In the genomic region with DNA sequence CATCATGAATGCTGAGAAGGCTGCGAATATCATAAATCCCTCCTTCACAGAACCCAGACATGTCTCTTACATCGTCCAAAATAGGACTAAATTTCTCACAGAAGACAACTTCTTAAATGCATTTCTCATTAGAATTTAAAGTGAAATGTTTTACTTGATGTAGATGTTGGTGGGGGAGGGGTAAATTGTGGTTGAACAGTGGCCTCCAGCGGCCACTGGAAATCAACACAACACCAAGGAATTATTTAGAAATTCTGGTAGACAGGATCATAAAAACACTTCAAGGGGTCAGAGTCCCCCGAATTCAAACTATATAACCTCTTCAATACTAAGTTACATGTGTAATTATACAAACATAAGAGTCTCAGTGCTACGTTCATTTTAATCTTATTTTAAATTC, we compare ENCODE assay signal across 8 cellular contexts.
DNase-seq lines count a peak whose midpoint lies in the region; ATAC-seq, FAIRE-seq and TF ChIP-seq lines count a peak whose summit lies in the region.

No MANE protein-coding gene starts in this region.

- H3K23ac ChIP-seq in H1 (ENCODE audit: insufficient read length) = no peak overlapping the region
- H3K23ac ChIP-seq in neuronal stem cell (ENCODE audit: low read depth, low read length, poor library complexity) = no peak overlapping the region

- no peak for TF ChIP-seq EP300 in H1 (IDR thresholded peaks at IDR 0.05; ENCODE audit: borderline replicate concordance in 1 of 2, low read depth in 2 of 2, low read length in 2 of 2)

- H3K23me2 ChIP-seq in H1 (ENCODE audit: low read depth, low read length) = no peaks in the 10 kb centered on the region

- no peak overlapping the region for H2BK5ac ChIP-seq in H1 (ENCODE audit: low read depth, low read length)
- no peak overlapping the region for H2BK5ac ChIP-seq in neuronal stem cell (ENCODE audit: low read length)

- no peak overlapping the region for H2AFZ ChIP-seq in H1 (ENCODE audit: low read length)
- peak overlapping the region; percentile 54 for H2AFZ ChIP-seq in neuronal stem cell (ENCODE audit: low read length)

- H3K79me2 ChIP-seq in H1 (ENCODE audit: control insufficient read depth in 1 of 2, insufficient read depth in 2 of 2, low read length in 2 of 2) = no peaks in the 10 kb centered on the region

- DNase-seq in SIG-M5 treated with dmso at 0.1 percent for 504 hours (lab: John Stamatoyannopoulos, UW; ENCODE audit: unreplicated experiment) (peak; percentile 50), SIG-M5 (lab: John Stamatoyannopoulos, UW) (no peak), NCI-H526 treated with DMSO at 0.1 percent for 48 hours (lab: John Stamatoyannopoulos, UW) (peak; percentile 26), H1 (ENCODE audit: low read depth in 1 of 2, low spot score in 2 of 2) (no peak), neuronal stem cell (ENCODE audit: low spot score) (peak; percentile 27), NK-92 (lab: John Stamatoyannopoulos, UW; ENCODE audit: unreplicated experiment) (no peak), SKM-1 treated with dmso at 0.1 percent for 144 hours (lab: John Stamatoyannopoulos, UW; ENCODE audit: unreplicated experiment) (no peak)

- ATAC-seq in HG02852 (IDR thresholded peaks at IDR 0.05; ENCODE audit: unreplicated experiment) = peak; percentile 70

- H3K9ac ChIP-seq in H1 (replicated peaks in 1 of 4; ENCODE audit: extremely low read depth in 1 of 4, low read depth in 3 of 4, low read length in 3 of 4) = no peak overlapping the region
- H3K9ac ChIP-seq in neuronal stem cell (ENCODE audit: low read depth, low read length, poor library complexity) = no peak overlapping the region

- H4K8ac ChIP-seq in H1 (ENCODE audit: extremely low read depth, insufficient read depth, low read length) = no peak overlapping the region
- no peak overlapping the region for H4K8ac ChIP-seq in neuronal stem cell (ENCODE audit: low read depth, low read length)

- no peak overlapping the region for H4K5ac ChIP-seq in H1 (ENCODE audit: insufficient read length, low read depth, low read length)

- no peaks in the 10 kb centered on the region for H3K9me3 ChIP-seq in H1 (ENCODE audit: insufficient read depth in 2 of 2, low read depth in 1 of 2, low read length in 1 of 2)
- no peaks in the 10 kb centered on the region for H3K9me3 ChIP-seq in neuronal stem cell (replicated peaks in 1 of 2; ENCODE audit: control insufficient read depth in 2 of 2, insufficient read depth in 1 of 2, low read depth in 1 of 2, low read length in 2 of 2)

- H3K27ac ChIP-seq in H1 (ENCODE audit: low read depth, low read length) (no peak overlapping the region), neuronal stem cell (replicated peaks; ENCODE audit: low read length) (no peak overlapping the region)

- H4K20me1 ChIP-seq in H1 (replicated peaks in 1 of 2; ENCODE audit: control insufficient read depth in 1 of 2, insufficient read depth in 2 of 2, low read length in 2 of 2) = no peaks in the 10 kb centered on the region

- H3K36me3 ChIP-seq in H1 (ENCODE audit: control insufficient read depth in 2 of 4, insufficient read depth in 4 of 4, low read length in 3 of 4) (no peaks in the 10 kb centered on the region), neuronal stem cell (replicated peaks in 1 of 2; ENCODE audit: control insufficient read depth in 2 of 2, insufficient read depth in 2 of 2, low read length in 2 of 2) (no peaks in the 10 kb centered on the region)

- H2BK120ac ChIP-seq in H1 (replicated peaks; ENCODE audit: low read depth, low read length) (no peak overlapping the region), neuronal stem cell (ENCODE audit: low read depth, low read length) (no peak overlapping the region)

- H4K91ac ChIP-seq in H1 (replicated peaks; ENCODE audit: insufficient read length, low read length) (no peak overlapping the region), neuronal stem cell (ENCODE audit: low read depth, low read length, poor library complexity) (no peak overlapping the region)

- peaks cover 0 to 3% (median 0%) of the 10 kb centered on the region in 4 experiments; a peak in 1 of 7 replicates for H3K4me1 ChIP-seq in H1 (replicated peaks in 1 of 4; ENCODE audit: control insufficient read depth in 3 of 4, insufficient read depth in 4 of 4, low read length in 3 of 4)
- peaks cover 3 to 9% of the 10 kb centered on the region in 2 donors for H3K4me1 ChIP-seq in neuronal stem cell (ENCODE audit: control insufficient read depth in 2 of 2, insufficient read depth in 1 of 2, low read depth in 1 of 2, low read length in 2 of 2)

- no peaks in the 10 kb centered on the region for H3K27me3 ChIP-seq in H1 (replicated peaks in 1 of 4; ENCODE audit: control insufficient read depth in 3 of 4, extremely low read depth in 1 of 4, insufficient read depth in 3 of 4, low read length in 3 of 4)
- no peaks in the 10 kb centered on the region for H3K27me3 ChIP-seq in neuronal stem cell (ENCODE audit: control insufficient read depth in 3 of 3, insufficient read depth in 3 of 3, low read depth in 1 of 3, low read length in 3 of 3)

- H3K4ac ChIP-seq in H1 (replicated peaks; ENCODE audit: insufficient read length, low read depth, low read length) (no peak overlapping the region), neuronal stem cell (ENCODE audit: low read length) (no peak overlapping the region)

- H3K14ac ChIP-seq in H1 (ENCODE audit: insufficient read length) = no peak overlapping the region
- H3K14ac ChIP-seq in neuronal stem cell (ENCODE audit: low read length) = no peak overlapping the region

- peak; percentile 6 to 44 (median 43); a peak in 3 of 4 replicates for TF ChIP-seq CTCF in H1 (IDR thresholded peaks at IDR 0.05; ENCODE audit: control extremely low read depth in 1 of 3, insufficient read depth in 1 of 3, low read depth in 1 of 3, low read length in 3 of 3)

- H2BK12ac ChIP-seq in H1 (ENCODE audit: low read depth, low read length) (no peak overlapping the region), neuronal stem cell (ENCODE audit: low read length) (no peak overlapping the region)

- H2BK15ac ChIP-seq in H1 (ENCODE audit: low read length) (no peak overlapping the region), neuronal stem cell (ENCODE audit: low read length) (no peak overlapping the region)

- peak; percentile 24 for FAIRE-seq in H1 (lab: Jason Lieb, UNC)

- peak; percentile 68 to 79 for TF ChIP-seq RAD21 in H1 (IDR thresholded peaks at IDR 0.05 in 1 of 2, conservative IDR thresholded peaks at IDR 0.05 in 1 of 2; ENCODE audit: low read depth in 2 of 2, low read length in 2 of 2)

- H3K4me2 ChIP-seq in H1 (ENCODE audit: insufficient read depth in 1 of 2, low read depth in 2 of 2, low read length in 2 of 2) (no peak overlapping the region), neuronal stem cell (ENCODE audit: insufficient read depth, low read length, poor library complexity, severe bottlenecking) (no peak overlapping the region)

- H3K79me1 ChIP-seq in H1 (ENCODE audit: low read depth, low read length) (no peaks in the 10 kb centered on the region), neuronal stem cell (ENCODE audit: low read depth, low read length) (no peaks in the 10 kb centered on the region)

- 50% methylated on average over 5 of the region's 5 CpGs; no CpG with 5 or more reads in 1 of the 2 experiments for WGBS in H1 (ENCODE audit: extremely low coverage in 1 of 2, insufficient coverage in 1 of 2, insufficient read length in 1 of 2, insufficient replicate concordance in 2 of 2, low coverage in 1 of 2, low lambda C conversion rate in 2 of 2, missing lambda C conversion rate in 1 of 2), 2 experiments
- WGBS in neuronal stem cell (ENCODE audit: extremely low coverage in 2 of 2, insufficient read length in 2 of 2, insufficient replicate concordance in 1 of 2), 2 donors = no CpG with 5 or more reads among the region's 5 CpGs

- no peak for TF ChIP-seq POLR2A in H1 (IDR thresholded peaks at IDR 0.05; ENCODE audit: control extremely low read depth in 1 of 2, low read depth in 2 of 2, low read length in 2 of 2)

- no peak overlapping the region for H3K56ac ChIP-seq in H1 (replicated peaks; ENCODE audit: insufficient read length, low read depth, low read length)

- POLR2A ChIA-PET in H1 (lab: Charles Lee; ENCODE audit: partially characterized antibody) = no interaction called here

- H2AK5ac ChIP-seq in H1 (ENCODE audit: low read depth, low read length) (no peak overlapping the region), neuronal stem cell (ENCODE audit: low read depth, low read length) (no peak overlapping the region)

- no peak overlapping the region for H2BK20ac ChIP-seq in H1 (ENCODE audit: low read length)

- CTCF ChIA-PET in H1 (lab: Charles Lee; ENCODE audit: partially characterized antibody) = no interaction called here

- H3K4me3 ChIP-seq in H1 (ENCODE audit: extremely low read depth in 1 of 4, insufficient read depth in 2 of 4, low read depth in 3 of 4, low read length in 4 of 4) (no peak overlapping the region), neuronal stem cell (ENCODE audit: low read length in 2 of 2) (no peak overlapping the region)

- H3K18ac ChIP-seq in H1 (ENCODE audit: extremely low read depth, low read length) (no peak overlapping the region), neuronal stem cell (ENCODE audit: low read length) (no peak overlapping the region)

TF ChIP-seq in H1, 55 proteins besides CTCF, POLR2A, EP300 and RAD21:
- TF ChIP-seq CEBPB (IDR thresholded peaks at IDR 0.05; ENCODE audit: low read depth, low read length) (no peak), SP4 (IDR thresholded peaks at IDR 0.05; ENCODE audit: low read length) (no peak), FOSL1 (IDR thresholded peaks at IDR 0.05; ENCODE audit: insufficient read depth, low read depth, low read length) (no peak), EGR1 (IDR thresholded peaks at IDR 0.05; ENCODE audit: borderline replicate concordance, low read depth, low read length) (no peak), EZH2 (IDR thresholded peaks at IDR 0.05; ENCODE audit: low read depth, low read length, severe bottlenecking) (no peak), RFX5 (IDR thresholded peaks at IDR 0.05; ENCODE audit: borderline replicate concordance, low read depth, low read length) (no peak), KDM4A (IDR thresholded peaks at IDR 0.05; ENCODE audit: low read depth, low read length, severe bottlenecking) (no peak), BCL11A (IDR thresholded peaks at IDR 0.05; ENCODE audit: low read depth in 2 of 2, low read length in 2 of 2) (no peak), CTBP2 (IDR thresholded peaks at IDR 0.05; ENCODE audit: borderline replicate concordance, insufficient read depth, insufficient read length, low read length) (no peak), NANOG (IDR thresholded peaks at IDR 0.05; ENCODE audit: insufficient read depth, low read depth, low read length, poor library complexity, severe bottlenecking) (no peak)

Comparison
In these comparisons a context has a peak if more than half of its experiments do, and no peak if none do; other contexts are left out.
1. DNase-seq: peak in SIG-M5 treated with dmso at 0.1 percent for 504 hours (single experiment), NCI-H526 treated with DMSO at 0.1 percent for 48 hours (single experiment) and neuronal stem cell (single experiment); none in SIG-M5 (single experiment), H1 (0 of 2), NK-92 (single experiment) and SKM-1 treated with dmso at 0.1 percent for 144 hours (single experiment).